In the genomic region with DNA sequence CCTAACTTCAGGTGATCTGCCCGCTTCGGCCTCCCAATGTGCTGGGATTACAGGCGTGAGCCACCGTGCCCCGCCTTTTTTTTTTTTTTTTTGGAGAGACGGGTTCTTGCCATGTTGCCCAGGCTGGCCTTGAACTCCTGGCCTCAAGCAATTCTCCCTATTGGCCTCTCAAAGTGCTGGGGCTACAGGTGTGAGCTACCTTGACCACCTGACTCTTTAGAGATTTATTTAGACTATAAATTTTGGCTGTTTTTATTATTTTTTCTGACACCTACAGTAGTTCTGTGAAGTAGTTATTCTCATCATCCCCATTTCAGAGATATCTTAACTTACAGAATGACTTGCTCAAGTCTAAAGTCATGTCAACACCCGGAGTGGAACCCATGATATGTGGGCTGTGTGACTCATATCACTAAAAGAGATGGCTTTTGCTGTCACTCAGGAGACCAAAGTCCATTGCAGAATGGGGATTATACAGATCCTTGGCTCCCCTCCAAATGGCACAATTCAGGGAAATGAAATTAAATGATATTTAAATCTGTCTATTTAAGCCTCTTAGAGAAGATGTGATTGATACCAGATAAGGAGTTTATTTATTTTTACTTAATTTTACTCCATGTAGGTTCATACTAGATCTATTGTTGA, we compare ENCODE assay signal across 1 cellular context.
A peak's percentile ranks its signal among the peaks of the same experiment; 100 is the strongest.
TF ChIP-seq lines count a peak whose summit lies in the region.

No MANE protein-coding gene starts in this region.

TF ChIP-seq in GM12878, 131 proteins besides CTCF, POLR2A, EP300 and RAD21 (continued from another document and continues in another):
- TF ChIP-seq, protein P1, sequence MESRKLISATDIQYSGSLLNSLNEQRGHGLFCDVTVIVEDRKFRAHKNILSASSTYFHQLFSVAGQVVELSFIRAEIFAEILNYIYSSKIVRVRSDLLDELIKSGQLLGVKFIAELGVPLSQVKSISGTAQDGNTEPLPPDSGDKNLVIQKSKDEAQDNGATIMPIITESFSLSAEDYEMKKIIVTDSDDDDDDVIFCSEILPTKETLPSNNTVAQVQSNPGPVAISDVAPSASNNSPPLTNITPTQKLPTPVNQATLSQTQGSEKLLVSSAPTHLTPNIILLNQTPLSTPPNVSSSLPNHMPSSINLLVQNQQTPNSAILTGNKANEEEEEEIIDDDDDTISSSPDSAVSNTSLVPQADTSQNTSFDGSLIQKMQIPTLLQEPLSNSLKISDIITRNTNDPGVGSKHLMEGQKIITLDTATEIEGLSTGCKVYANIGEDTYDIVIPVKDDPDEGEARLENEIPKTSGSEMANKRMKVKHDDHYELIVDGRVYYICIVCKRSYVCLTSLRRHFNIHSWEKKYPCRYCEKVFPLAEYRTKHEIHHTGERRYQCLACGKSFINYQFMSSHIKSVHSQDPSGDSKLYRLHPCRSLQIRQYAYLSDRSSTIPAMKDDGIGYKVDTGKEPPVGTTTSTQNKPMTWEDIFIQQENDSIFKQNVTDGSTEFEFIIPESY (IDR thresholded peaks at IDR 0.05), result no peak
- TF ChIP-seq GABPA (IDR thresholded peaks at IDR 0.05; ENCODE audit: low read depth) (no peak), KAT2A (conservative IDR thresholded peaks at IDR 0.05; ENCODE audit: control insufficient read depth, low read depth, low read length) (no peak), BHLHE40 (IDR thresholded peaks at IDR 0.05; ENCODE audit: borderline replicate concordance in 1 of 2, low read depth in 2 of 2, low read length in 1 of 2) (peak; percentile 42 to 65; a peak in 2 of 4 replicates), POU2F2 (IDR thresholded peaks at IDR 0.05; ENCODE audit: borderline replicate concordance, low read depth, low read length) (peak; percentile 55; the same call in 1 of the 3 replicates), MYB (IDR thresholded peaks at IDR 0.05; ENCODE audit: borderline replicate concordance, low read depth, low read length) (no peak), CEBPB (IDR thresholded peaks at IDR 0.05; ENCODE audit: borderline replicate concordance in 1 of 2, low read depth in 2 of 2, low read length in 2 of 2) (peak in 1 of 2 experiments; percentile 62; a peak in 1 of 4 replicates), NR2C1 (IDR thresholded peaks at IDR 0.05) (no peak), HDAC6 (IDR thresholded peaks at IDR 0.05; ENCODE audit: unreplicated experiment) (no peak), ZNF384 (IDR thresholded peaks at IDR 0.05; ENCODE audit: borderline replicate concordance, low read depth, low read length) (no peak), CREB1 (IDR thresholded peaks at IDR 0.05; ENCODE audit: low read depth) (peak; percentile 55; the same call in 1 of the 2 replicates), CBX3 (IDR thresholded peaks at IDR 0.05; ENCODE audit: borderline replicate concordance, low read depth) (no peak), ZNF207 (IDR thresholded peaks at IDR 0.05; ENCODE audit: borderline replicate concordance) (peak; percentile 8; the same call in 1 of the 2 replicates), EGR1 (IDR thresholded peaks at IDR 0.05; ENCODE audit: borderline replicate concordance in 1 of 2, low read depth in 2 of 2, low read length in 2 of 2) (no peak), NR2F1 (conservative IDR thresholded peaks at IDR 0.05) (peak; percentile 85), NFXL1 (IDR thresholded peaks at IDR 0.05; ENCODE audit: borderline replicate concordance) (no peak), STAT1 (conservative IDR thresholded peaks at IDR 0.05) (no peak), ZZZ3 (IDR thresholded peaks at IDR 0.05; ENCODE audit: control insufficient read depth, insufficient read length, low read depth) (no peak), JUND (IDR thresholded peaks at IDR 0.05; ENCODE audit: low read depth, low read length) (peak; percentile 95), MTA2 (IDR thresholded peaks at IDR 0.05; ENCODE audit: low read depth) (peak; percentile 98), ZNF217 (IDR thresholded peaks at IDR 0.05) (peak; percentile 97), RUNX3 (IDR thresholded peaks at IDR 0.05; ENCODE audit: low read length) (peak; percentile 98), SRF (IDR thresholded peaks at IDR 0.05; ENCODE audit: low read depth in 2 of 2, low read length in 2 of 2) (0 out of 4 replicates have a peak, but pooled peaks of 1 of the 2 experiments have one; percentile 39), ATF7 (IDR thresholded peaks at IDR 0.05; ENCODE audit: low read depth) (peak; percentile 89), NR2C2 (IDR thresholded peaks at IDR 0.05; ENCODE audit: borderline replicate concordance, control insufficient read depth, insufficient read length, low read depth) (no peak), PAX5 (IDR thresholded peaks at IDR 0.05; ENCODE audit: borderline replicate concordance, low read depth, low read length) (peak; percentile 81)
- TF ChIP-seq, protein P2, sequence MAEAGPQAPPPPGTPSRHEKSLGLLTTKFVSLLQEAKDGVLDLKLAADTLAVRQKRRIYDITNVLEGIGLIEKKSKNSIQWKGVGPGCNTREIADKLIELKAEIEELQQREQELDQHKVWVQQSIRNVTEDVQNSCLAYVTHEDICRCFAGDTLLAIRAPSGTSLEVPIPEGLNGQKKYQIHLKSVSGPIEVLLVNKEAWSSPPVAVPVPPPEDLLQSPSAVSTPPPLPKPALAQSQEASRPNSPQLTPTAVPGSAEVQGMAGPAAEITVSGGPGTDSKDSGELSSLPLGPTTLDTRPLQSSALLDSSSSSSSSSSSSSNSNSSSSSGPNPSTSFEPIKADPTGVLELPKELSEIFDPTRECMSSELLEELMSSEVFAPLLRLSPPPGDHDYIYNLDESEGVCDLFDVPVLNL (IDR thresholded peaks at IDR 0.05; ENCODE audit: low read depth, low read length), result no peak
- TF ChIP-seq, protein P3, sequence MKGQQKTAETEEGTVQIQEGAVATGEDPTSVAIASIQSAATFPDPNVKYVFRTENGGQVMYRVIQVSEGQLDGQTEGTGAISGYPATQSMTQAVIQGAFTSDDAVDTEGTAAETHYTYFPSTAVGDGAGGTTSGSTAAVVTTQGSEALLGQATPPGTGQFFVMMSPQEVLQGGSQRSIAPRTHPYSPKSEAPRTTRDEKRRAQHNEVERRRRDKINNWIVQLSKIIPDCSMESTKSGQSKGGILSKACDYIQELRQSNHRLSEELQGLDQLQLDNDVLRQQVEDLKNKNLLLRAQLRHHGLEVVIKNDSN (IDR thresholded peaks at IDR 0.05; ENCODE audit: borderline replicate concordance, extremely low read length, insufficient read depth, low read depth, low read length), result no peak
- TF ChIP-seq, protein P4, sequence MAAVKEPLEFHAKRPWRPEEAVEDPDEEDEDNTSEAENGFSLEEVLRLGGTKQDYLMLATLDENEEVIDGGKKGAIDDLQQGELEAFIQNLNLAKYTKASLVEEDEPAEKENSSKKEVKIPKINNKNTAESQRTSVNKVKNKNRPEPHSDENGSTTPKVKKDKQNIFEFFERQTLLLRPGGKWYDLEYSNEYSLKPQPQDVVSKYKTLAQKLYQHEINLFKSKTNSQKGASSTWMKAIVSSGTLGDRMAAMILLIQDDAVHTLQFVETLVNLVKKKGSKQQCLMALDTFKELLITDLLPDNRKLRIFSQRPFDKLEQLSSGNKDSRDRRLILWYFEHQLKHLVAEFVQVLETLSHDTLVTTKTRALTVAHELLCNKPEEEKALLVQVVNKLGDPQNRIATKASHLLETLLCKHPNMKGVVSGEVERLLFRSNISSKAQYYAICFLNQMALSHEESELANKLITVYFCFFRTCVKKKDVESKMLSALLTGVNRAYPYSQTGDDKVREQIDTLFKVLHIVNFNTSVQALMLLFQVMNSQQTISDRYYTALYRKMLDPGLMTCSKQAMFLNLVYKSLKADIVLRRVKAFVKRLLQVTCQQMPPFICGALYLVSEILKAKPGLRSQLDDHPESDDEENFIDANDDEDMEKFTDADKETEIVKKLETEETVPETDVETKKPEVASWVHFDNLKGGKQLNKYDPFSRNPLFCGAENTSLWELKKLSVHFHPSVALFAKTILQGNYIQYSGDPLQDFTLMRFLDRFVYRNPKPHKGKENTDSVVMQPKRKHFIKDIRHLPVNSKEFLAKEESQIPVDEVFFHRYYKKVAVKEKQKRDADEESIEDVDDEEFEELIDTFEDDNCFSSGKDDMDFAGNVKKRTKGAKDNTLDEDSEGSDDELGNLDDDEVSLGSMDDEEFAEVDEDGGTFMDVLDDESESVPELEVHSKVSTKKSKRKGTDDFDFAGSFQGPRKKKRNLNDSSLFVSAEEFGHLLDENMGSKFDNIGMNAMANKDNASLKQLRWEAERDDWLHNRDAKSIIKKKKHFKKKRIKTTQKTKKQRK (IDR thresholded peaks at IDR 0.05; ENCODE audit: low read depth, low read length), result no peak
- TF ChIP-seq, protein P5, sequence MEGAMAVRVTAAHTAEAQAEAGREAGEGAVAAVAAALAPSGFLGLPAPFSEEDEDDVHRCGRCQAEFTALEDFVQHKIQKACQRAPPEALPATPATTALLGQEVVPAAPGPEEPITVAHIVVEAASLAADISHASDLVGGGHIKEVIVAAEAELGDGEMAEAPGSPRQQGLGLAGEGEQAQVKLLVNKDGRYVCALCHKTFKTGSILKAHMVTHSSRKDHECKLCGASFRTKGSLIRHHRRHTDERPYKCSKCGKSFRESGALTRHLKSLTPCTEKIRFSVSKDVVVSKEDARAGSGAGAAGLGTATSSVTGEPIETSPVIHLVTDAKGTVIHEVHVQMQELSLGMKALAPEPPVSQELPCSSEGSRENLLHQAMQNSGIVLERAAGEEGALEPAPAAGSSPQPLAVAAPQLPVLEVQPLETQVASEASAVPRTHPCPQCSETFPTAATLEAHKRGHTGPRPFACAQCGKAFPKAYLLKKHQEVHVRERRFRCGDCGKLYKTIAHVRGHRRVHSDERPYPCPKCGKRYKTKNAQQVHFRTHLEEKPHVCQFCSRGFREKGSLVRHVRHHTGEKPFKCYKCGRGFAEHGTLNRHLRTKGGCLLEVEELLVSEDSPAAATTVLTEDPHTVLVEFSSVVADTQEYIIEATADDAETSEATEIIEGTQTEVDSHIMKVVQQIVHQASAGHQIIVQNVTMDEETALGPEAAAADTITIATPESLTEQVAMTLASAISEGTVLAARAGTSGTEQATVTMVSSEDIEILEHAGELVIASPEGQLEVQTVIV (IDR thresholded peaks at IDR 0.05; ENCODE audit: borderline replicate concordance, partially characterized antibody), result no peak
- TF ChIP-seq, protein P6, sequence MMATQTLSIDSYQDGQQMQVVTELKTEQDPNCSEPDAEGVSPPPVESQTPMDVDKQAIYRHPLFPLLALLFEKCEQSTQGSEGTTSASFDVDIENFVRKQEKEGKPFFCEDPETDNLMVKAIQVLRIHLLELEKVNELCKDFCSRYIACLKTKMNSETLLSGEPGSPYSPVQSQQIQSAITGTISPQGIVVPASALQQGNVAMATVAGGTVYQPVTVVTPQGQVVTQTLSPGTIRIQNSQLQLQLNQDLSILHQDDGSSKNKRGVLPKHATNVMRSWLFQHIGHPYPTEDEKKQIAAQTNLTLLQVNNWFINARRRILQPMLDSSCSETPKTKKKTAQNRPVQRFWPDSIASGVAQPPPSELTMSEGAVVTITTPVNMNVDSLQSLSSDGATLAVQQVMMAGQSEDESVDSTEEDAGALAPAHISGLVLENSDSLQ (IDR thresholded peaks at IDR 0.05), result peak; percentile 96
- TF ChIP-seq, protein P7, sequence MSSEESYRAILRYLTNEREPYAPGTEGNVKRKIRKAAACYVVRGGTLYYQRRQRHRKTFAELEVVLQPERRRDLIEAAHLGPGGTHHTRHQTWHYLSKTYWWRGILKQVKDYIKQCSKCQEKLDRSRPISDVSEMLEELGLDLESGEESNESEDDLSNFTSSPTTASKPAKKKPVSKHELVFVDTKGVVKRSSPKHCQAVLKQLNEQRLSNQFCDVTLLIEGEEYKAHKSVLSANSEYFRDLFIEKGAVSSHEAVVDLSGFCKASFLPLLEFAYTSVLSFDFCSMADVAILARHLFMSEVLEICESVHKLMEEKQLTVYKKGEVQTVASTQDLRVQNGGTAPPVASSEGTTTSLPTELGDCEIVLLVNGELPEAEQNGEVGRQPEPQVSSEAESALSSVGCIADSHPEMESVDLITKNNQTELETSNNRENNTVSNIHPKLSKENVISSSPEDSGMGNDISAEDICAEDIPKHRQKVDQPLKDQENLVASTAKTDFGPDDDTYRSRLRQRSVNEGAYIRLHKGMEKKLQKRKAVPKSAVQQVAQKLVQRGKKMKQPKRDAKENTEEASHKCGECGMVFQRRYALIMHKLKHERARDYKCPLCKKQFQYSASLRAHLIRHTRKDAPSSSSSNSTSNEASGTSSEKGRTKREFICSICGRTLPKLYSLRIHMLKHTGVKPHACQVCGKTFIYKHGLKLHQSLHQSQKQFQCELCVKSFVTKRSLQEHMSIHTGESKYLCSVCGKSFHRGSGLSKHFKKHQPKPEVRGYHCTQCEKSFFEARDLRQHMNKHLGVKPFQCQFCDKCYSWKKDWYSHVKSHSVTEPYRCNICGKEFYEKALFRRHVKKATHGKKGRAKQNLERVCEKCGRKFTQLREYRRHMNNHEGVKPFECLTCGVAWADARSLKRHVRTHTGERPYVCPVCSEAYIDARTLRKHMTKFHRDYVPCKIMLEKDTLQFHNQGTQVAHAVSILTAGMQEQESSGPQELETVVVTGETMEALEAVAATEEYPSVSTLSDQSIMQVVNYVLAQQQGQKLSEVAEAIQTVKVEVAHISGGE (CRISPR knock-in tag; IDR thresholded peaks at IDR 0.05), result no peak
- TF ChIP-seq, protein P8, sequence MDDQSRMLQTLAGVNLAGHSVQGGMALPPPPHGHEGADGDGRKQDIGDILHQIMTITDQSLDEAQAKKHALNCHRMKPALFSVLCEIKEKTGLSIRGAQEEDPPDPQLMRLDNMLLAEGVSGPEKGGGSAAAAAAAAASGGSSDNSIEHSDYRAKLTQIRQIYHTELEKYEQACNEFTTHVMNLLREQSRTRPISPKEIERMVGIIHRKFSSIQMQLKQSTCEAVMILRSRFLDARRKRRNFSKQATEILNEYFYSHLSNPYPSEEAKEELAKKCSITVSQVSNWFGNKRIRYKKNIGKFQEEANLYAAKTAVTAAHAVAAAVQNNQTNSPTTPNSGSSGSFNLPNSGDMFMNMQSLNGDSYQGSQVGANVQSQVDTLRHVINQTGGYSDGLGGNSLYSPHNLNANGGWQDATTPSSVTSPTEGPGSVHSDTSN (IDR thresholded peaks at IDR 0.05; ENCODE audit: insufficient replicate concordance, low read depth, low read length), result peak; percentile 89
- TF ChIP-seq, protein P9, sequence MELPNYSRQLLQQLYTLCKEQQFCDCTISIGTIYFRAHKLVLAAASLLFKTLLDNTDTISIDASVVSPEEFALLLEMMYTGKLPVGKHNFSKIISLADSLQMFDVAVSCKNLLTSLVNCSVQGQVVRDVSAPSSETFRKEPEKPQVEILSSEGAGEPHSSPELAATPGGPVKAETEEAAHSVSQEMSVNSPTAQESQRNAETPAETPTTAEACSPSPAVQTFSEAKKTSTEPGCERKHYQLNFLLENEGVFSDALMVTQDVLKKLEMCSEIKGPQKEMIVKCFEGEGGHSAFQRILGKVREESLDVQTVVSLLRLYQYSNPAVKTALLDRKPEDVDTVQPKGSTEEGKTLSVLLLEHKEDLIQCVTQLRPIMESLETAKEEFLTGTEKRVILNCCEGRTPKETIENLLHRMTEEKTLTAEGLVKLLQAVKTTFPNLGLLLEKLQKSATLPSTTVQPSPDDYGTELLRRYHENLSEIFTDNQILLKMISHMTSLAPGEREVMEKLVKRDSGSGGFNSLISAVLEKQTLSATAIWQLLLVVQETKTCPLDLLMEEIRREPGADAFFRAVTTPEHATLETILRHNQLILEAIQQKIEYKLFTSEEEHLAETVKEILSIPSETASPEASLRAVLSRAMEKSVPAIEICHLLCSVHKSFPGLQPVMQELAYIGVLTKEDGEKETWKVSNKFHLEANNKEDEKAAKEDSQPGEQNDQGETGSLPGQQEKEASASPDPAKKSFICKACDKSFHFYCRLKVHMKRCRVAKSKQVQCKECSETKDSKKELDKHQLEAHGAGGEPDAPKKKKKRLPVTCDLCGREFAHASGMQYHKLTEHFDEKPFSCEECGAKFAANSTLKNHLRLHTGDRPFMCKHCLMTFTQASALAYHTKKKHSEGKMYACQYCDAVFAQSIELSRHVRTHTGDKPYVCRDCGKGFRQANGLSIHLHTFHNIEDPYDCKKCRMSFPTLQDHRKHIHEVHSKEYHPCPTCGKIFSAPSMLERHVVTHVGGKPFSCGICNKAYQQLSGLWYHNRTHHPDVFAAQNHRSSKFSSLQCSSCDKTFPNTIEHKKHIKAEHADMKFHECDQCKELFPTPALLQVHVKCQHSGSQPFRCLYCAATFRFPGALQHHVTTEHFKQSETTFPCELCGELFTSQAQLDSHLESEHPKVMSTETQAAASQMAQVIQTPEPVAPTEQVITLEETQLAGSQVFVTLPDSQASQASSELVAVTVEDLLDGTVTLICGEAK (IDR thresholded peaks at IDR 0.05; ENCODE audit: borderline replicate concordance), result no peak
